ENCODE assay signal across 7 cellular contexts in the genomic region with DNA sequence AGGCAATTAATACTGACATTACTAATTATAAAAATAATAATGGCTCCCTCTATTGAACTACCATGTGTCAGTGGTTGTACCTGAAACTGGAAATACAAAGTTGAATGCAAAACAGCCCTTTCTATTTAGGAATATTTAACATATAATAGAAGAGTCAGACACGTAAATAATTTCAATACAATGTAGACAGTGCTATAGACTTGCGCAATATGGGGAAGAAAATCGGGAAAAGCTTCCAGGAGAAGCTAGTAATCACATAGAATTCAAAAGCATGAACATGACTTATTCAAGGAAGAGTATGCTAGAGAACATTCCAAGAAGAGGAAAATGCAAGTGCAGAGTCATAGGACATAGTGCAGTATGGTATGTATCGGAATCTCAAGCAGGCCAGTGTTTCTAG.
"Had no signal": no experiment of that assay in that cellular context is flagged by ENCODE, and none has a peak within 500 bp of the region (broad histone marks: within the 10 kb centered on the region; RNA-seq: fewer than 3 reads in every experiment).

No MANE protein-coding gene starts in this region.

- H3K4me3 ChIP-seq: GM23338, HAP-1 had no signal

- H3K4me2 ChIP-seq: GM23338 had no signal

- H3K9me3 ChIP-seq: HAP-1 had no signal

- H3K4me1 ChIP-seq: HAP-1 had no signal

- H3K36me3 ChIP-seq: HAP-1 had no signal

- H2AFZ ChIP-seq: GM23338 had no signal

- ATAC-seq: GM23338, HCT116 had no signal

- H3K27ac ChIP-seq: HL-60 had no signal

- DNase-seq: H7, HFFc6, KG1 had no signal
